12 cellular contexts compared by ENCODE assay signal in the genomic region with DNA sequence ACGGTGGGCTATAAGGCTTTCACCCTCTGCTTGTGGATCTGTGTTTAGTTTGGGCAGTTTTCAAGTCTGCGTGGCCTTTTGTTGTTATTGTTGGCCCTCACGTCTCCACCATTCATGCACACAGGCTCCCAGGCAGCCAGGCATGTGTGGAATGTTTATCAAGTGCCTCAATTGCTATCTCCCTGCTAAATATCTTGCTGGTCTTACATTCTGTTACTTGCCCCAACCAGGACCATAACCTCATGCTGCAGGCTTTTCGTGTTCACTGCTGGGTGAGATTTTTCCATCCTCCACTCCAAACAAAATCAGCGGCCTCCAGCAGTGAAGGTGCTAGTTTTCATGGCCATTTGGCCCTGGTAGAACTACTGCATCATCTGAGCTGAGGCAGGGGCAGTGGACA.
A peak's percentile ranks its signal among the peaks of the same experiment; 100 is the strongest.
DNase-seq lines count a peak whose midpoint lies in the region; FAIRE-seq and TF ChIP-seq lines count a peak whose summit lies in the region.
"Had no signal": no experiment of that assay in that cellular context is flagged by ENCODE, and none has a peak within 500 bp of the region (broad histone marks: within the 10 kb centered on the region; RNA-seq: fewer than 3 reads in every experiment).

No MANE protein-coding gene starts in this region.

- H3K27me3 ChIP-seq in HUES64 (ENCODE audit: insufficient read depth, low read length) = no peaks in the 10 kb centered on the region

- TF ChIP-seq CTCF in kidney (IDR thresholded peaks at IDR 0.05; ENCODE audit: borderline replicate concordance, extremely low read depth, insufficient read depth) = no peak

- H3K9me3 ChIP-seq in HUES64 (ENCODE audit: insufficient read depth, low read depth, low read length) = no peaks in the 10 kb centered on the region
- peaks cover 0 to 3% of the 10 kb centered on the region in 2 donors for H3K9me3 ChIP-seq in kidney (ENCODE audit: control insufficient read depth in 1 of 2, low read length in 2 of 2)

- H3K36me3 ChIP-seq in HUES64 (ENCODE audit: insufficient read depth, low read length) (no peaks in the 10 kb centered on the region), kidney (ENCODE audit: control insufficient read depth in 1 of 2, insufficient read depth in 2 of 2, low read length in 2 of 2) (no peaks in the 10 kb centered on the region)

- intact Hi-C loops in kidney (cut with DNase I) = no loop called here

- peaks cover 12% of the 10 kb centered on the region for H3K4me1 ChIP-seq in HUES64 (ENCODE audit: insufficient read depth, low read length)
- H3K4me1 ChIP-seq in kidney (ENCODE audit: control insufficient read depth in 1 of 2, insufficient read depth in 1 of 2, low read depth in 1 of 2, low read length in 2 of 2) = peaks cover 2 to 6% of the 10 kb centered on the region in 2 donors

- FAIRE-seq in kidney (lab: Jason Lieb, UNC) = no peak
- FAIRE-seq: H54 had no signal

- H3K27ac ChIP-seq in HUES64 (ENCODE audit: low read depth, low read length) (peak overlapping the region; percentile 78), kidney (ENCODE audit: low read depth in 2 of 2, low read length in 2 of 2) (peak overlapping the region in 1 of 2 donors; percentile 47)

- H3K4me3 ChIP-seq in HUES64 (ENCODE audit: low read length) (no peak overlapping the region), kidney (ENCODE audit: low read length in 2 of 2) (no peak overlapping the region), skeletal muscle cell (ENCODE audit: low read depth, low read length) (no peak overlapping the region)

- DNase-seq in ecto neural progenitor cell (ENCODE audit: low spot score) = peak; percentile 58
- DNase-seq in kidney = peak; percentile 67
- peak; percentile 38 for DNase-seq in skeletal muscle cell (ENCODE audit: low read depth)
- DNase-seq in NCI-H187 (lab: John Stamatoyannopoulos, UW) = no peak
- no peak for DNase-seq in NAMALWA (ENCODE audit: low spot score)
- DNase-seq in stimulated activated CD4-positive, alpha-beta T cell treated with anti-CD3 and anti-CD28 coated beads, Interleukin-15, amount 100 ng/mL, for 24 hours = no peak
- DNase-seq in SKM-1 (lab: John Stamatoyannopoulos, UW; ENCODE audit: unreplicated experiment) = no peak
- DNase-seq: activated CD8-positive, alpha-beta memory T cell treated with anti-CD3 and anti-CD28 coated beads, Interleukin-2, amount 50 U/mL, for 48 hours; CD4-positive, CD25-positive, alpha-beta regulatory T cell; stimulated activated naive CD8-positive, alpha-beta T cell treated with anti-CD3 and anti-CD28 coated beads, Interleukin-15, Interleukin-2, amounts not matched to agents 100 U/mL and 50 U/mL, for 24 hours had no signal

- H3K9ac ChIP-seq in HUES64 (ENCODE audit: low read depth, low read length) (peak overlapping the region; percentile 17; the same call in 1 of the 2 replicates), kidney (ENCODE audit: low read length in 2 of 2) (no peak overlapping the region)

- 38% methylated on average over 5 of the region's 5 CpGs for WGBS in HUES64

Comparison
In these comparisons a context has a peak if more than half of its experiments do, and no peak if none do; other contexts are left out.
1. DNase-seq: peak in ecto neural progenitor cell (single experiment), kidney (single experiment) and skeletal muscle cell (single experiment); none in NCI-H187 (0 of 2), NAMALWA (single experiment), stimulated activated CD4-positive, alpha-beta T cell treated with anti-CD3 and anti-CD28 coated beads, Interleukin-15, amount 100 ng/mL, for 24 hours (single experiment) and SKM-1 (single experiment).